Comparison of ENCODE assay signal across 33 cellular contexts in genomic region chr11:45732343-45732742, GRCh38.
"Had no signal": no experiment of that assay in that cellular context is flagged by ENCODE, and none has a peak within 500 bp of the region (broad histone marks: within the 10 kb centered on the region; RNA-seq: fewer than 3 reads in every experiment).

No MANE protein-coding gene starts in this region.

- H3K36me3 Mint-ChIP-seq: activated CD4-positive, alpha-beta memory T cell treated with anti-CD3 and anti-CD28 coated beads for 36 hours; activated CD8-positive, alpha-beta memory T cell treated with anti-CD3 and anti-CD28 coated beads, Interleukin-2, amount 10 ng/mL, durations not matched to agents 7 days and 5 days; activated naive CD4-positive, alpha-beta T cell treated with anti-CD3 and anti-CD28 coated beads, Interleukin-2, amount 50 U/mL, for 24 hours; activated naive CD8-positive, alpha-beta T cell treated with anti-CD3 and anti-CD28 coated beads for 36 hours had no signal

- H3K4me1 ChIP-seq: adrenal gland, body of pancreas, colonic mucosa had no signal

- ATAC-seq: activated CD4-positive, CD25-positive, alpha-beta regulatory T cell treated with anti-CD3 and anti-CD28 coated beads, Interleukin-2, amount 50 U/mL, for 24 hours; activated CD8-positive, alpha-beta memory T cell treated with anti-CD3 and anti-CD28 coated beads, Interleukin-2, amount 10 ng/mL, durations not matched to agents 7 days and 5 days; activated CD8-positive, alpha-beta T cell treated with anti-CD3 and anti-CD28 coated beads, Interleukin-2, amount 10 ng/mL, durations not matched to agents 7 days and 5 days; activated naive CD8-positive, alpha-beta T cell treated with anti-CD3 and anti-CD28 coated beads, Interleukin-2, amount 50 U/mL, for 24 hours; body of pancreas; T-helper 17 cell had no signal

- H3K4me3 ChIP-seq: adrenal gland, body of pancreas, colonic mucosa, esophagus squamous epithelium had no signal

- H3K27ac Mint-ChIP-seq: activated B cell treated with CpG ODN at 0.5 μM for 24 hours; activated CD4-positive, alpha-beta memory T cell treated with anti-CD3 and anti-CD28 coated beads for 36 hours; activated CD4-positive, alpha-beta T cell treated with anti-CD3 and anti-CD28 coated beads, Interleukin-2, amount 10 ng/mL, durations not matched to agents 24 days and 14 days; activated CD8-positive, alpha-beta memory T cell treated with anti-CD3 and anti-CD28 coated beads, Interleukin-2, amount 10 ng/mL, durations not matched to agents 7 days and 5 days; activated CD8-positive, alpha-beta T cell treated with anti-CD3 and anti-CD28 coated beads, Interleukin-2, amount 10 ng/mL, durations not matched to agents 7 days and 5 days; activated naive CD4-positive, alpha-beta T cell treated with anti-CD3 and anti-CD28 coated beads for 36 hours; activated naive CD4-positive, alpha-beta T cell treated with anti-CD3 and anti-CD28 coated beads, Interleukin-2, amount 50 U/mL, for 24 hours; activated naive CD8-positive, alpha-beta T cell treated with anti-CD3 and anti-CD28 coated beads for 36 hours; activated naive CD8-positive, alpha-beta T cell treated with anti-CD3 and anti-CD28 coated beads, Interleukin-2, amount 50 U/mL, for 24 hours; activated T-helper 1 cell treated with anti-CD3 and anti-CD28 coated beads, Interleukin-12 subunit alpha, Interleukin-12 subunit beta, Interleukin-2, Interleukin-4 antibody, amounts not matched to agents 30 ng/mL and 10 ng/mL and 1 ng/mL, durations not matched to agents 14 hours and 24 hours and 36 hours; activated T-helper 2 cell treated with anti-CD3 and anti-CD28 coated beads, Interferon-gamma antibody, Interleukin-2, Interleukin-4, amounts not matched to agents 10 μg/mL and 5 μg/mL and 100 μg/mL, durations not matched to agents 14 hours and 24 hours and 36 hours; T-helper 17 cell; T-helper 2 cell treated with Interferon-gamma antibody and Interleukin-4, amounts not matched to agents 5 μg/mL and 100 μg/mL, for 36 hours had no signal

- H3K9me3 Mint-ChIP-seq: activated B cell treated with CpG ODN at 0.5 μM for 24 hours; activated naive CD4-positive, alpha-beta T cell treated with anti-CD3 and anti-CD28 coated beads, Interleukin-2, amount 50 U/mL, for 24 hours; activated naive CD8-positive, alpha-beta T cell treated with anti-CD3 and anti-CD28 coated beads, Interleukin-2, amount 50 U/mL, for 24 hours; activated T-helper 1 cell treated with anti-CD3 and anti-CD28 coated beads, Interleukin-12 subunit alpha, Interleukin-12 subunit beta, Interleukin-2, Interleukin-4 antibody, amounts not matched to agents 30 ng/mL and 10 ng/mL and 1 ng/mL, durations not matched to agents 14 hours and 24 hours and 36 hours; T-helper 2 cell treated with Interferon-gamma antibody and Interleukin-4, amounts not matched to agents 5 μg/mL and 100 μg/mL, for 36 hours had no signal

- H3K4me3 Mint-ChIP-seq: activated B cell treated with CpG ODN at 0.5 μM for 24 hours; activated CD4-positive, alpha-beta memory T cell treated with anti-CD3 and anti-CD28 coated beads for 36 hours; activated CD4-positive, alpha-beta T cell treated with anti-CD3 and anti-CD28 coated beads, Interleukin-2, amount 10 ng/mL, durations not matched to agents 24 days and 14 days; activated CD8-positive, alpha-beta memory T cell treated with anti-CD3 and anti-CD28 coated beads, Interleukin-2, amount 10 ng/mL, durations not matched to agents 7 days and 5 days; activated CD8-positive, alpha-beta T cell treated with anti-CD3 and anti-CD28 coated beads, Interleukin-2, amount 10 ng/mL, durations not matched to agents 7 days and 5 days; activated naive CD4-positive, alpha-beta T cell treated with anti-CD3 and anti-CD28 coated beads for 36 hours; activated naive CD4-positive, alpha-beta T cell treated with anti-CD3 and anti-CD28 coated beads, Interleukin-2, amount 50 U/mL, for 24 hours; activated naive CD8-positive, alpha-beta T cell treated with anti-CD3 and anti-CD28 coated beads for 36 hours; activated naive CD8-positive, alpha-beta T cell treated with anti-CD3 and anti-CD28 coated beads, Interleukin-2, amount 50 U/mL, for 24 hours; activated T-helper 1 cell treated with anti-CD3 and anti-CD28 coated beads, Interleukin-12 subunit alpha, Interleukin-12 subunit beta, Interleukin-2, Interleukin-4 antibody, amounts not matched to agents 30 ng/mL and 10 ng/mL and 1 ng/mL, durations not matched to agents 14 hours and 24 hours and 36 hours; T-helper 17 cell; T-helper 2 cell treated with Interferon-gamma antibody and Interleukin-4, amounts not matched to agents 5 μg/mL and 100 μg/mL, for 36 hours had no signal

- DNase-seq: activated B cell treated with CpG ODN at 0.5 μM for 24 hours; activated CD4-positive, alpha-beta memory T cell treated with anti-CD3 and anti-CD28 coated beads for 36 hours; activated CD4-positive, alpha-beta T cell treated with anti-CD3 and anti-CD28 coated beads, Interleukin-2, amount 10 ng/mL, durations not matched to agents 24 days and 14 days; activated CD8-positive, alpha-beta memory T cell treated with anti-CD3 and anti-CD28 coated beads, Interleukin-2, amount 10 ng/mL, durations not matched to agents 7 days and 5 days; activated CD8-positive, alpha-beta memory T cell treated with anti-CD3 and anti-CD28 coated beads, Interleukin-2, amount 50 U/mL, for 4 hours; activated CD8-positive, alpha-beta T cell treated with anti-CD3 and anti-CD28 coated beads, Interleukin-2, amount 10 ng/mL, durations not matched to agents 7 days and 5 days; activated effector memory CD4-positive, alpha-beta T cell treated with anti-CD3 and anti-CD28 coated beads, Interleukin-2, amount 50 U/mL, for 16 hours; activated naive CD4-positive, alpha-beta T cell treated with anti-CD3 and anti-CD28 coated beads for 36 hours; activated naive CD8-positive, alpha-beta T cell treated with anti-CD3 and anti-CD28 coated beads for 36 hours; activated naive CD8-positive, alpha-beta T cell treated with anti-CD3 and anti-CD28 coated beads, Interleukin-2, amount 50 U/mL, for 24 hours; activated T-cell treated with anti-CD3 and anti-CD28 coated beads, Interleukin-2, amount 50 U/mL, for 1 hour; activated T-cell treated with anti-CD3 and anti-CD28 coated beads, Interleukin-2, amount 50 U/mL, for 48 hours; adrenal gland; amygdala; aorta; body of pancreas; central memory CD4-positive, alpha-beta T cell; cerebellar nuclear complex; colonic mucosa; effector CD8-positive, alpha-beta T cell; esophagus squamous epithelium; foreskin melanocyte; head of caudate nucleus; T-helper 1 cell; T-helper 17 cell; T1000; WERI-Rb-1 had no signal

- H3K27me3 Mint-ChIP-seq: activated CD4-positive, alpha-beta T cell treated with anti-CD3 and anti-CD28 coated beads, Interleukin-2, amount 10 ng/mL, durations not matched to agents 24 days and 14 days; activated naive CD4-positive, alpha-beta T cell treated with anti-CD3 and anti-CD28 coated beads, Interleukin-2, amount 50 U/mL, for 24 hours had no signal

- H3K36me3 ChIP-seq: adrenal gland, colonic mucosa, esophagus squamous epithelium, WERI-Rb-1 had no signal

- H3K9me3 ChIP-seq: adrenal gland, body of pancreas, colonic mucosa had no signal

- H3K4me1 Mint-ChIP-seq: activated B cell treated with CpG ODN at 0.5 μM for 24 hours; activated CD4-positive, alpha-beta T cell treated with anti-CD3 and anti-CD28 coated beads, Interleukin-2, amount 10 ng/mL, durations not matched to agents 24 days and 14 days; activated CD8-positive, alpha-beta memory T cell treated with anti-CD3 and anti-CD28 coated beads, Interleukin-2, amount 10 ng/mL, durations not matched to agents 7 days and 5 days; T-helper 17 cell had no signal

- H3K27ac ChIP-seq: adrenal gland, body of pancreas, colonic mucosa, epithelial cell of prostate, esophagus squamous epithelium, WERI-Rb-1 had no signal

- H3K27me3 ChIP-seq: adrenal gland, body of pancreas, colonic mucosa, esophagus squamous epithelium had no signal
